ENCODE assay signal across 22 cellular contexts in genomic region chr1:6087402-6087772, GRCh38.
"Had no signal": no experiment of that assay in that cellular context is flagged by ENCODE, and none has a peak within 500 bp of the region (broad histone marks: within the 10 kb centered on the region; RNA-seq: fewer than 3 reads in every experiment).

No MANE protein-coding gene starts in this region.

- H3K27ac ChIP-seq: body of pancreas, epithelial cell of prostate, esophagus squamous epithelium, left lung had no signal

- H3K4me3 ChIP-seq: body of pancreas, esophagus squamous epithelium, left lung, lung, tibial nerve had no signal

- H3K4me1 Mint-ChIP-seq: activated CD4-positive, alpha-beta T cell treated with anti-CD3 and anti-CD28 coated beads for 36 hours had no signal

- H3K4me3 Mint-ChIP-seq: activated CD4-positive, alpha-beta T cell treated with anti-CD3 and anti-CD28 coated beads for 36 hours; nephron; T-helper 2 cell treated with Interferon-gamma antibody and Interleukin-4, amounts not matched to agents 5 μg/mL and 100 μg/mL, for 36 hours had no signal

- H3K27ac Mint-ChIP-seq: activated CD4-positive, alpha-beta T cell treated with anti-CD3 and anti-CD28 coated beads for 36 hours; T-helper 2 cell treated with Interferon-gamma antibody and Interleukin-4, amounts not matched to agents 5 μg/mL and 100 μg/mL, for 36 hours had no signal

- DNase-seq: activated CD4-positive, alpha-beta T cell treated with anti-CD3 and anti-CD28 coated beads for 36 hours; activated CD4-positive, CD25-positive, alpha-beta regulatory T cell; activated CD8-positive, alpha-beta memory T cell treated with anti-CD3 and anti-CD28 coated beads for 24 hours; activated CD8-positive, alpha-beta memory T cell treated with anti-CD3 and anti-CD28 coated beads, Interleukin-2, amount 50 U/mL, for 4 hours; activated gamma-delta T cell; activated naive CD4-positive, alpha-beta T cell treated with anti-CD3 and anti-CD28 coated beads, Interleukin-2, amount 50 U/mL, for 16 hours; aorta; body of pancreas; cortex of kidney; esophagus squamous epithelium; foreskin melanocyte; mesendoderm; stimulated activated CD4-positive, alpha-beta T cell treated with anti-CD3 and anti-CD28 coated beads, Interleukin-15, amount 100 ng/mL, for 24 hours; stimulated activated CD4-positive, alpha-beta T cell treated with anti-CD3 and anti-CD28 coated beads, Interleukin-2, amount 100 ng/mL, for 24 hours; stimulated activated naive CD4-positive, alpha-beta T cell treated with Interleukin-2 at 50 U/mL for 16 hours had no signal

- H3K4me1 ChIP-seq: body of pancreas had no signal

- H3K9me3 Mint-ChIP-seq: nephron; T-helper 2 cell treated with Interferon-gamma antibody and Interleukin-4, amounts not matched to agents 5 μg/mL and 100 μg/mL, for 36 hours had no signal

- H3K36me3 ChIP-seq: esophagus squamous epithelium had no signal

- H3K27me3 Mint-ChIP-seq: activated CD4-positive, alpha-beta T cell treated with anti-CD3 and anti-CD28 coated beads for 36 hours had no signal

- H3K9me3 ChIP-seq: body of pancreas, esophagus squamous epithelium, left lung, tibial nerve had no signal

- H3K27me3 ChIP-seq: body of pancreas, esophagus squamous epithelium, left lung, tibial nerve had no signal

- ATAC-seq: activated CD4-positive, alpha-beta T cell treated with anti-CD3 and anti-CD28 coated beads for 36 hours; body of pancreas; left lung; right cardiac atrium had no signal
